In genomic region chr7:73734619-73735525, GRCh38 we compare ENCODE assay signal across 8 cellular contexts. TPM values are rescaled to one million over a fixed set of nuclear protein-coding genes. Genes with fewer than 3 reads are reported as not detected.
DNase-seq lines count a peak whose midpoint lies in the region; ATAC-seq and TF ChIP-seq lines count a peak whose summit lies in the region.

No MANE protein-coding gene starts in this region.

- no peak for TF ChIP-seq POLR2A in thyroid gland (IDR thresholded peaks at IDR 0.05)

- H3K27me3 ChIP-seq in Karpas-422 (ENCODE audit: low read length), result no peaks in the 10 kb centered on the region
- H3K27me3 ChIP-seq in neutrophil, result peaks cover 1% of the 10 kb centered on the region
- no peaks in the 10 kb centered on the region for H3K27me3 ChIP-seq in thyroid gland

- intact Hi-C loops in thyroid gland (cut with DNase I), result loop anchor here (5.0 kb wide), 1 partner anchor 117 kb away; no protein-coding TSS in a partner anchor

- H3K4me3 ChIP-seq in Karpas-422 (ENCODE audit: low read length) (no peak overlapping the region), fibroblast of mammary gland (ENCODE audit: control insufficient read depth, low read depth, low read length) (no peak overlapping the region), neutrophil (ENCODE audit: low read depth in 1 of 2, low read length in 1 of 2) (peak overlapping the region in 1 of 2 experiments; percentile 13), thyroid gland (replicated peaks in 1 of 3) (no peak overlapping the region)

- H3K36me3 ChIP-seq in Karpas-422 (ENCODE audit: insufficient read depth, low read length) (no peaks in the 10 kb centered on the region), neutrophil (peaks cover 21% of the 10 kb centered on the region), thyroid gland (peaks cover 17 to 18% of the 10 kb centered on the region in 2 donors)

- no peak overlapping the region for H3K27ac ChIP-seq in Karpas-422 (ENCODE audit: low read length)
- peak overlapping the region; percentile 71 for H3K27ac ChIP-seq in neutrophil
- H3K27ac ChIP-seq in thyroid gland, result peak overlapping the region in 2 of 3 donors; percentile 53 to 57

- peak; percentile 94 for TF ChIP-seq CTCF in fibroblast of mammary gland (conservative IDR thresholded peaks at IDR 0.05; ENCODE audit: control insufficient read depth, insufficient read depth, low read depth, low read length)
- peak; percentile 94 for TF ChIP-seq CTCF in neutrophil (IDR thresholded peaks at IDR 0.05)
- peak; percentile 51 to 84 (median 71) for TF ChIP-seq CTCF in thyroid gland (IDR thresholded peaks at IDR 0.05)

- no peak overlapping the region; the same call in 1 of the 2 replicates for H2AFZ ChIP-seq in Karpas-422 (ENCODE audit: low read length)

- no peak overlapping the region for H3K4me2 ChIP-seq in Karpas-422 (ENCODE audit: low read depth, low read length, poor library complexity, severe bottlenecking)

- peak overlapping the region; percentile 42; the same call in 1 of the 2 replicates for H3K9ac ChIP-seq in Karpas-422 (ENCODE audit: low read length)

- H3K79me2 ChIP-seq in Karpas-422 (ENCODE audit: low read length), result peaks cover 10% of the 10 kb centered on the region

- no peaks in the 10 kb centered on the region for H3K9me2 ChIP-seq in Karpas-422 (replicated peaks; ENCODE audit: insufficient read depth, low read length)

- ATAC-seq in GM19324 (IDR thresholded peaks at IDR 0.05; ENCODE audit: low FRiP score, unreplicated experiment), result peak; percentile 28

- H3K4me1 ChIP-seq in Karpas-422 (ENCODE audit: low read length) (peaks cover 21% of the 10 kb centered on the region), neutrophil (ENCODE audit: control insufficient read depth in 1 of 2, insufficient read depth in 1 of 2, low read depth in 1 of 2, low read length in 1 of 2) (peaks cover 41 to 43% of the 10 kb centered on the region in 2 experiments), thyroid gland (peaks cover 13 to 34% of the 10 kb centered on the region in 2 donors)

- H4K20me1 ChIP-seq in Karpas-422 (ENCODE audit: insufficient read depth, low read depth, low read length), result peaks cover 10% of the 10 kb centered on the region

- WGBS in thyroid gland, 2 donors, result 56 to 77% methylated on average over 7 to 11 of the region's 16 CpGs

- peak; percentile 83 to 86 for DNase-seq in AML-193 (lab: John Stamatoyannopoulos, UW)
- peak; percentile 96 for DNase-seq in Karpas-422
- DNase-seq in activated T-cell treated with anti-CD3 and anti-CD28 coated beads, Interleukin-2, amount 50 U/mL, for 1 hour, result peak; percentile 79
- DNase-seq in fibroblast of mammary gland (ENCODE audit: low read depth), result peak; percentile 84
- peak; percentile 72 to 81 for DNase-seq in thyroid gland

- H3K9me3 ChIP-seq in Karpas-422 (ENCODE audit: low read length), result no peaks in the 10 kb centered on the region
- H3K9me3 ChIP-seq in neutrophil, result no peaks in the 10 kb centered on the region
- H3K9me3 ChIP-seq in thyroid gland, result no peaks in the 10 kb centered on the region

TF ChIP-seq in PFSK-1, 5 proteins besides CTCF, POLR2A, EP300 and RAD21:
- no peak for TF ChIP-seq REST (IDR thresholded peaks at IDR 0.05; ENCODE audit: insufficient read depth in 1 of 2, low read depth in 2 of 2, low read length in 2 of 2)
- TF ChIP-seq FOXP2 (optimal IDR thresholded peaks at IDR 0.05; ENCODE audit: borderline replicate concordance, extremely low read depth, extremely low read length, insufficient read depth), result peak; percentile 57
- TF ChIP-seq SIN3A (IDR thresholded peaks at IDR 0.05; ENCODE audit: borderline replicate concordance, insufficient read depth, low read length), result no peak
- TF ChIP-seq POLR2AphosphoS5 (IDR thresholded peaks at IDR 0.05; ENCODE audit: low read depth, low read length), result peak; percentile 14; the same call in 1 of the 2 replicates

RNA-seq across cellular contexts. Expression of gene ABHD11, which starts 3.7 kb away (rescaled TPM):
- 14.3 and 18.3 TPM in 2 replicates for total RNA-seq in Karpas-422 (2014; rRNA removed; shearing (Covaris generic); ENCODE audit: low replicate concordance)
- 27.4 TPM for polyA plus RNA-seq in PFSK-1 (2012; ENCODE audit: insufficient read length, low read depth)
- total RNA-seq in thyroid gland, result 10 to 100 TPM; 39.5 to 75.8 (median 67.1) TPM

RNA-seq across cellular contexts. Expression of gene STX1A, which starts 15.4 kb away (rescaled TPM):
- total RNA-seq in Karpas-422 (2014; rRNA removed; shearing (Covaris generic); ENCODE audit: low replicate concordance), result 3.7 and 5.5 TPM in 2 replicates
- 13.1 TPM for polyA plus RNA-seq in PFSK-1 (2012; ENCODE audit: insufficient read length, low read depth)
- total RNA-seq in thyroid gland, result 1 to 10 TPM; 4.4 to 9.5 (median 7.2) TPM

RNA-seq across cellular contexts. Expression of gene CLDN3, which starts 35.2 kb away (rescaled TPM):
- not detected in 2 replicates for total RNA-seq in Karpas-422 (2014; rRNA removed; shearing (Covaris generic); ENCODE audit: low replicate concordance)
- polyA plus RNA-seq in PFSK-1 (2012; ENCODE audit: insufficient read length, low read depth), result not detected
- 100 to 1,000 TPM; 249 to 330 (median 288) TPM for total RNA-seq in thyroid gland

RNA-seq across cellular contexts. Expression of gene BUD23, which starts 51.5 kb away (rescaled TPM):
- total RNA-seq in Karpas-422 (2014; rRNA removed; shearing (Covaris generic); ENCODE audit: low replicate concordance), result 41.9 and 85.9 TPM in 2 replicates
- polyA plus RNA-seq in PFSK-1 (2012; ENCODE audit: insufficient read length, low read depth), result 278 TPM
- 10 to 100 TPM; 58.3 to 78.0 (median 64.9) TPM for total RNA-seq in thyroid gland

RNA-seq across cellular contexts. Expression of gene DNAJC30, which starts 51.6 kb away (rescaled TPM):
- 1.3 and 6.1 TPM in 2 replicates for total RNA-seq in Karpas-422 (2014; rRNA removed; shearing (Covaris generic); ENCODE audit: low replicate concordance)
- 6.2 TPM for polyA plus RNA-seq in PFSK-1 (2012; ENCODE audit: insufficient read length, low read depth)
- 10 to 100 TPM in 3 of 4 donors, 1 to 10 TPM in 1; 9.0 to 19.1 (median 14.8) TPM for total RNA-seq in thyroid gland

Comparison
In these comparisons a context has a peak if more than half of its experiments do, and no peak if none do; other contexts are left out.
1. RNA of gene CLDN3, which starts 35.2 kb away (total RNA-seq): 249 to 330 TPM in thyroid gland; not detected in Karpas-422; every median in the first group is over 100 times any median in the second.
2. Peak in every context shown above with its lines, with median percentiles within 50 percentile points of each other: DNase-seq and CTCF ChIP-seq.